ENCODE assay signal across 8 cellular contexts in the genomic region with DNA sequence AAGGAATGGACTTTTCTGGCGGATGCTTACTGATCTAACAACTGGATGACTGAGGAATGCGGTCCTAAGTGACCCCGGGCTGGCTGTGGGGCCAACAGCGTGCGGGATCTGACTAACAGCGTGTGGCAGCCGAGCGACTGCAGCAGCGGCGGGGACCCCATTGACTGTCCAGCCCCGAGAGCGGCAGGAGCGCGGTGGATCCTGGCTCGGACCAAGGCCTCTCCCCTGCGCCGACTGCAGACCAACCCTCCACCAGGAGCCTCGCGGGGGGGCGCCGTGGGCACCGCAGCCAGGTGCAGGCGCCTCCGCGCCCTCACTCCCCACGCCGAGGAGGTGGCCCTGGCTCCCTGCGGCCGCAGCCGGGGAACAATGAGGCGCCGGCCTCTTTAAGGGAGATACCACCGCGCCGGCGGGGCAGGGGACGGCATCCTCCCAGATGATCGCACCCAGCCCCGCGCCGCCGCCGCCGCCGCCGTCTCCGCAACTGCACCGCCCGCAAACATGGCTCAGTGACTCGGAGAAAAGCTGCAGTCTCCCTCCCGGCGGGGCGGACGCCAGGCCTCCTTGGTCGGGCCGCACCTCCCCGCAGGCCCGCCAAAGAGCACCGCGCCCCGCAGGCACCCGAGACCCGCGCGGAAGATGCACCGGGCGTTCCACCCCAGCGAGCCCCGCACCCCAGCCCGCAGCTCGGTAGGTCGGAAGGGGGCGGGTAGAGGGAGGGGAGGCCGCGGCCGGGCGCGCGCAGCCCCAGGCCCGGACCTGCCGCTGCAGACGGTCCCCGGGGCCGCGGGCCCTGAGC. TPM values are rescaled to one million over a fixed set of nuclear protein-coding genes. Genes with fewer than 3 reads are reported as not detected.
A peak's percentile ranks its signal among the peaks of the same experiment; 100 is the strongest.
DNase-seq lines count a peak whose midpoint lies in the region; ATAC-seq and TF ChIP-seq lines count a peak whose summit lies in the region.

No MANE protein-coding gene starts in this region.

- H3K4me1 ChIP-seq in CD8-positive, alpha-beta T cell (ENCODE audit: insufficient read depth, low read length) = peaks cover 19% of the 10 kb centered on the region
- H3K4me1 ChIP-seq in OCI-LY7 (ENCODE audit: insufficient read depth, low read length, poor library complexity, severe bottlenecking) = peaks cover 36% of the 10 kb centered on the region

- peaks cover 30% of the 10 kb centered on the region for H3K4me1 Mint-ChIP-seq in CD8-positive, alpha-beta T cell (ENCODE audit: low read depth)
- peaks cover 35% of the 10 kb centered on the region for H3K4me1 Mint-ChIP-seq in activated T-cell treated with anti-CD3 and anti-CD28 coated beads, Interleukin-2, amount 50 U/mL, for 24 hours (ENCODE audit: low read depth)
- peaks cover 13% of the 10 kb centered on the region for H3K4me1 Mint-ChIP-seq in stimulated activated effector memory CD8-positive, alpha-beta T cell treated with anti-CD3 and anti-CD28 coated beads, Interleukin-12 subunit alpha, Interleukin-12 subunit beta, amount 100 ng/mL, for 72 hours

- peak overlapping the region; percentile 92 for H3K4me2 ChIP-seq in OCI-LY7 (ENCODE audit: low read length)

- H3K27me3 ChIP-seq in CD8-positive, alpha-beta T cell (ENCODE audit: insufficient read depth, low read length) = no peaks in the 10 kb centered on the region

- no peak for TF ChIP-seq CTCF in CD8-positive, alpha-beta T cell (IDR thresholded peaks at IDR 0.05)
- no peak for TF ChIP-seq CTCF in OCI-LY7 (conservative IDR thresholded peaks at IDR 0.05; ENCODE audit: low read length)

- no peaks in the 10 kb centered on the region for H3K27me3 Mint-ChIP-seq in CD8-positive, alpha-beta T cell (ENCODE audit: low read depth)
- no peaks in the 10 kb centered on the region for H3K27me3 Mint-ChIP-seq in activated T-cell treated with anti-CD3 and anti-CD28 coated beads, Interleukin-2, amount 50 U/mL, for 24 hours

- POLR2A ChIA-PET in CD8-positive, alpha-beta T cell (lab: Charles Lee) = interaction anchor here (0.6 to 2.5 kb wide), 8 partner anchors 8 to 123 kb away, joined by 3 to 16 read pairs (median 4); partner anchors contain the start of gene CEP85
- POLR2A ChIA-PET in OCI-LY7 (lab: Charles Lee) = interaction anchor here (0.5 to 0.6 kb wide), 2 partner anchors 25 to 863 kb away, joined by 3 to 4 read pairs; partner anchors contain the start of gene RSRP1

- peaks cover 7% of the 10 kb centered on the region; the same call in 1 of the 2 replicates for H4K20me1 ChIP-seq in OCI-LY7 (ENCODE audit: insufficient read depth, low read length)

- no TSS peak for BruUV-seq in OCI-LY7 (replicated peaks; lab: Mats Ljungman, UMichigan)

- intact Hi-C loops in CD8-positive, alpha-beta T cell (cut with DNase I, micrococcal nuclease) = loop anchor here (1.0 to 10.0 kb wide), 10 partner anchors 15 to 1364 kb away; partner anchors contain the start of genes CEP85 (in 2 of the 2), CLIC4 (in 1 of the 2), DHDDS (in 1 of the 2) and MACO1 (in 1 of the 2)
- intact Hi-C loops in OCI-LY7 (cut with micrococcal nuclease; ENCODE audit: unreplicated experiment) = loop anchor here (1.0 to 5.0 kb wide), 3 partner anchors 58 to 226 kb away; partner anchors contain the start of genes CEP85 and ZNF593

- H3K9me3 Mint-ChIP-seq in CD8-positive, alpha-beta T cell = no peaks in the 10 kb centered on the region
- H3K9me3 Mint-ChIP-seq in activated T-cell treated with anti-CD3 and anti-CD28 coated beads, Interleukin-2, amount 50 U/mL, for 24 hours = no peaks in the 10 kb centered on the region
- no peaks in the 10 kb centered on the region for H3K9me3 Mint-ChIP-seq in stimulated activated effector memory CD8-positive, alpha-beta T cell treated with anti-CD3 and anti-CD28 coated beads, Interleukin-12 subunit alpha, Interleukin-12 subunit beta, amount 100 ng/mL, for 72 hours

- no peaks in the 10 kb centered on the region for H3K9me3 ChIP-seq in CD8-positive, alpha-beta T cell (ENCODE audit: low read length)
- H3K9me3 ChIP-seq in OCI-LY7 (ENCODE audit: low read length) = no peaks in the 10 kb centered on the region

- peak overlapping the region; percentile 79 for H3K27ac ChIP-seq in CD8-positive, alpha-beta T cell (ENCODE audit: low read depth, low read length)
- H3K27ac ChIP-seq in OCI-LY7 (ENCODE audit: low read depth, low read length, poor library complexity, severe bottlenecking) = peak overlapping the region; percentile 61

- H3K9me2 ChIP-seq in OCI-LY7 (ENCODE audit: insufficient read depth, low read length) = no peaks in the 10 kb centered on the region

- peak overlapping the region; percentile 54 for H2AFZ ChIP-seq in OCI-LY7 (ENCODE audit: low read length)

- H3K4me3 ChIP-seq in CD8-positive, alpha-beta T cell (ENCODE audit: low read depth, low read length) = peak overlapping the region; percentile 98
- H3K4me3 ChIP-seq in OCI-LY7 (ENCODE audit: low read depth, low read length, poor library complexity, severe bottlenecking) = peak overlapping the region; percentile 87

- peak overlapping the region; percentile 89 for H3K4me3 Mint-ChIP-seq in CD8-positive, alpha-beta T cell
- H3K4me3 Mint-ChIP-seq in activated T-cell treated with anti-CD3 and anti-CD28 coated beads, Interleukin-2, amount 50 U/mL, for 24 hours = peak overlapping the region; percentile 84
- peak overlapping the region; percentile 83 for H3K4me3 Mint-ChIP-seq in stimulated activated effector memory CD8-positive, alpha-beta T cell treated with anti-CD3 and anti-CD28 coated beads, Interleukin-12 subunit alpha, Interleukin-12 subunit beta, amount 100 ng/mL, for 72 hours

- ATAC-seq in CD8-positive, alpha-beta T cell = peak; percentile 50
- ATAC-seq in GM19397 (IDR thresholded peaks at IDR 0.05; ENCODE audit: unreplicated experiment) (peak; percentile 49), HG03565 (IDR thresholded peaks at IDR 0.05; ENCODE audit: unreplicated experiment) (peak; percentile 30), esophagus mucosa (peak; percentile 74)
- peak; percentile 73 for ATAC-seq in stimulated activated effector memory CD8-positive, alpha-beta T cell treated with anti-CD3 and anti-CD28 coated beads, Interleukin-12 subunit alpha, Interleukin-12 subunit beta, amount 100 ng/mL, for 72 hours

- H3K79me2 ChIP-seq in OCI-LY7 (ENCODE audit: insufficient read depth, low read depth, low read length) = peaks cover 15% of the 10 kb centered on the region; the same call in 1 of the 2 replicates

- DNase-seq in CD8-positive, alpha-beta T cell = peak; percentile 45 to 80 (median 71)
- DNase-seq in OCI-LY7 (ENCODE audit: low spot score) (peak; percentile 88), myocyte (ENCODE audit: low read depth) (peak; percentile 76)
- DNase-seq in activated T-cell treated with anti-CD3 and anti-CD28 coated beads, Interleukin-2, amount 50 U/mL, for 24 hours = peak; percentile 79
- DNase-seq in stimulated activated effector memory CD8-positive, alpha-beta T cell treated with anti-CD3 and anti-CD28 coated beads, Interleukin-12 subunit alpha, Interleukin-12 subunit beta, amount 100 ng/mL, for 72 hours (ENCODE audit: low spot score in 2 of 2) = peak; percentile 60 to 87

- H3K36me3 Mint-ChIP-seq in CD8-positive, alpha-beta T cell = peaks cover 18% of the 10 kb centered on the region
- peaks cover 37% of the 10 kb centered on the region for H3K36me3 Mint-ChIP-seq in activated T-cell treated with anti-CD3 and anti-CD28 coated beads, Interleukin-2, amount 50 U/mL, for 24 hours (ENCODE audit: low read depth)
- H3K36me3 Mint-ChIP-seq in stimulated activated effector memory CD8-positive, alpha-beta T cell treated with anti-CD3 and anti-CD28 coated beads, Interleukin-12 subunit alpha, Interleukin-12 subunit beta, amount 100 ng/mL, for 72 hours = peaks cover 28% of the 10 kb centered on the region

- CTCF ChIA-PET in CD8-positive, alpha-beta T cell (lab: Charles Lee) = interaction anchor here (1.1 to 12.5 kb wide), 7 partner anchors 15 to 253 kb away, joined by 3 to 289 read pairs (median 4); partner anchors contain the start of gene CEP85
- CTCF ChIA-PET in OCI-LY7 (lab: Charles Lee; ENCODE audit: unreplicated experiment) = interaction anchor here (0.6 kb wide), 1 partner anchor 298 kb away, joined by 3 read pairs; no protein-coding TSS in a partner anchor

- peak overlapping the region; percentile 84 for H3K27ac Mint-ChIP-seq in CD8-positive, alpha-beta T cell
- H3K27ac Mint-ChIP-seq in activated T-cell treated with anti-CD3 and anti-CD28 coated beads, Interleukin-2, amount 50 U/mL, for 24 hours = peak overlapping the region; percentile 90
- peak overlapping the region; percentile 92 for H3K27ac Mint-ChIP-seq in stimulated activated effector memory CD8-positive, alpha-beta T cell treated with anti-CD3 and anti-CD28 coated beads, Interleukin-12 subunit alpha, Interleukin-12 subunit beta, amount 100 ng/mL, for 72 hours

- H3K36me3 ChIP-seq in CD8-positive, alpha-beta T cell (ENCODE audit: insufficient read depth, low read length) = peaks cover 7% of the 10 kb centered on the region
- H3K36me3 ChIP-seq in OCI-LY7 (ENCODE audit: insufficient read depth, low read length) = peaks cover 18% of the 10 kb centered on the region; the same call in 1 of the 2 replicates

RNA-seq across cellular contexts. Expression of gene PDIK1L, which starts 0.7 kb away (rescaled TPM):
- total RNA-seq in CD8-positive, alpha-beta T cell = 10 to 100 TPM; 10.2 to 10.8 TPM
- 10.4 and 12.9 TPM in 2 replicates for total RNA-seq in OCI-LY7 (2014; rRNA removed; shearing (Covaris generic))
- total RNA-seq in OCI-LY7 (2022) = 17.2 and 21.3 TPM in 2 replicates
- total RNA-seq in esophagus mucosa = 8.2 TPM
- total RNA-seq in myocyte = 5.1 and 5.9 TPM in 2 replicates
- 1.3 TPM for polyA plus RNA-seq in myocyte (2012)

RNA-seq across cellular contexts. Expression of gene TRIM63, which starts 43.5 kb away (rescaled TPM):
- total RNA-seq in CD8-positive, alpha-beta T cell = not detected
- not detected in 2 replicates for total RNA-seq in OCI-LY7 (2014; rRNA removed; shearing (Covaris generic))
- total RNA-seq in OCI-LY7 (2022) = not detected in 2 replicates
- total RNA-seq in esophagus mucosa = not detected
- total RNA-seq in myocyte = 18.6 and 26.2 TPM in 2 replicates
- 9.7 TPM for polyA plus RNA-seq in myocyte (2012)

RNA-seq across cellular contexts. Expression of gene FAM110D, which starts 47.9 kb away (rescaled TPM):
- total RNA-seq in CD8-positive, alpha-beta T cell = not detected
- total RNA-seq in OCI-LY7 (2014; rRNA removed; shearing (Covaris generic)) = not detected in 2 replicates
- total RNA-seq in OCI-LY7 (2022) = 0.11 TPM in 1 of 2 replicates, not detected in the other
- total RNA-seq in esophagus mucosa = 0.68 TPM
- not detected in 2 replicates for total RNA-seq in myocyte
- not detected for polyA plus RNA-seq in myocyte (2012)

RNA-seq across cellular contexts. Expression of gene C1orf232, which starts 57.8 kb away (rescaled TPM):
- total RNA-seq in CD8-positive, alpha-beta T cell = not detected
- total RNA-seq in OCI-LY7 (2014; rRNA removed; shearing (Covaris generic)) = not detected in 2 replicates
- total RNA-seq in OCI-LY7 (2022) (not detected in 2 replicates), esophagus mucosa (not detected), myocyte (not detected in 2 replicates)
- not detected for polyA plus RNA-seq in myocyte (2012)

RNA-seq across cellular contexts. Expression of gene ZNF593, which starts 58.8 kb away (rescaled TPM):
- total RNA-seq in CD8-positive, alpha-beta T cell = 1 to 10 TPM; 8.1 to 8.8 TPM
- 60.0 and 63.6 TPM in 2 replicates for total RNA-seq in OCI-LY7 (2014; rRNA removed; shearing (Covaris generic))
- total RNA-seq in OCI-LY7 (2022) = 33.0 and 42.8 TPM in 2 replicates
- 37.9 TPM for total RNA-seq in esophagus mucosa
- 25.6 and 27.8 TPM in 2 replicates for total RNA-seq in myocyte
- polyA plus RNA-seq in myocyte (2012) = 47.6 TPM

Comparison
In these comparisons a context has a peak if more than half of its experiments do, and no peak if none do; other contexts are left out.
1. Peak in every context shown above with its lines: DNase-seq, ATAC-seq, H3K4me3 ChIP-seq and H3K27ac ChIP-seq.
2. RNA of gene TRIM63, which starts 43.5 kb away (total RNA-seq): 18.6 to 26.2 TPM in myocyte; not detected in esophagus mucosa (single experiment), not detected in CD8-positive, alpha-beta T cell and not detected in OCI-LY7; every median in the first group is over 10 times any median in the second.